In genomic region chr2:152585830-152586484, GRCh38 we compare ENCODE assay signal across 9 cellular contexts.
DNase-seq lines count a peak whose midpoint lies in the region; ATAC-seq and TF ChIP-seq lines count a peak whose summit lies in the region.
"Had no signal": no experiment of that assay in that cellular context is flagged by ENCODE, and none has a peak within 500 bp of the region (broad histone marks: within the 10 kb centered on the region; RNA-seq: fewer than 3 reads in every experiment).

No MANE protein-coding gene starts in this region.

- H3K9me3 ChIP-seq in SK-N-SH (no peaks in the 10 kb centered on the region), colonic mucosa (no peaks in the 10 kb centered on the region)

- no peaks in the 10 kb centered on the region for H4K20me1 ChIP-seq in SK-N-SH (ENCODE audit: insufficient read depth)

- intact Hi-C loops in colonic mucosa (cut with DNase I): no loop called here

- 9% methylated on average over 3 of the region's 3 CpGs for WGBS in SK-N-SH (ENCODE audit: low lambda C conversion rate)

- peaks cover 20% of the 10 kb centered on the region for H3F3A ChIP-seq in SK-N-SH (replicated peaks; ENCODE audit: insufficient read depth)

- no peaks in the 10 kb centered on the region for H3K9me2 ChIP-seq in SK-N-SH

- H3K27ac ChIP-seq in SK-N-SH (ENCODE audit: low read depth in 2 of 2, low read length in 1 of 2) (peak overlapping the region; percentile 72 to 83), colonic mucosa (no peak overlapping the region)

- DNase-seq in GM04504 (ENCODE audit: low read depth) (peak; percentile 94), SK-N-SH (peak; percentile 42), fibroblast of the aortic adventitia (ENCODE audit: low read depth) (peak; percentile 95), skeletal muscle cell (ENCODE audit: low read depth) (peak; percentile 90), colonic mucosa (no peak), activated gamma-delta T cell (lab: John Stamatoyannopoulos, UW) (no peak), middle frontal gyrus (ENCODE audit: extremely low spot score, low spot score) (no peak)
- DNase-seq: RPMI8226 had no signal

- TF ChIP-seq EP300 in SK-N-SH (IDR thresholded peaks at IDR 0.05; ENCODE audit: borderline replicate concordance in 1 of 2, low read depth in 1 of 2, low read length in 1 of 2): peak; percentile 50 to 94

- H3K4me1 ChIP-seq in SK-N-SH (ENCODE audit: control insufficient read depth in 1 of 2, insufficient read depth in 2 of 2, low read depth in 1 of 2, low read length in 1 of 2) (peaks cover 16 to 30% of the 10 kb centered on the region in 2 experiments), colonic mucosa (no peaks in the 10 kb centered on the region)

- POLR2A ChIA-PET in SK-N-SH (lab: Yijun Ruan, JAX): interaction anchor here (0.7 kb wide), 1 partner anchor 220 kb away, joined by 3 read pairs; no protein-coding TSS in a partner anchor

- 0 out of 2 replicates have a peak overlapping the region, but pooled peaks have one; percentile 3 for H3K4me2 ChIP-seq in SK-N-SH

- H3K36me3 ChIP-seq in SK-N-SH (replicated peaks in 1 of 2; ENCODE audit: control insufficient read depth in 1 of 2, insufficient read depth in 2 of 2, low read length in 1 of 2) (peaks cover 5 to 6% of the 10 kb centered on the region in 2 experiments), colonic mucosa (no peaks in the 10 kb centered on the region)

- H3K79me2 ChIP-seq in SK-N-SH (ENCODE audit: insufficient read depth): no peaks in the 10 kb centered on the region

- TF ChIP-seq CTCF in SK-N-SH (IDR thresholded peaks at IDR 0.05) (no peak), fibroblast of the aortic adventitia (IDR thresholded peaks at IDR 0.05; ENCODE audit: insufficient read depth, low read length) (no peak), colonic mucosa (IDR thresholded peaks at IDR 0.05) (no peak)

- no peak for ATAC-seq in HG02798 (IDR thresholded peaks at IDR 0.05; ENCODE audit: poor library complexity, unreplicated experiment)

- H3K27me3 ChIP-seq in SK-N-SH (ENCODE audit: insufficient read depth) (no peaks in the 10 kb centered on the region), colonic mucosa (no peaks in the 10 kb centered on the region)

- no peak overlapping the region for H2AFZ ChIP-seq in SK-N-SH (ENCODE audit: low read depth)

- CTCF ChIA-PET in SK-N-SH (lab: Yijun Ruan, JAX): no interaction called here

- H3K9ac ChIP-seq in SK-N-SH: no peak overlapping the region
- H3K9ac ChIP-seq in colonic mucosa (ENCODE audit: low read depth in 2 of 2, low read length in 2 of 2): no peak overlapping the region

- no peak for TF ChIP-seq RAD21 in SK-N-SH (IDR thresholded peaks at IDR 0.05; ENCODE audit: low read length)

- H3K4me3 ChIP-seq in SK-N-SH (ENCODE audit: low read depth in 2 of 2, low read length in 1 of 2) (no peak overlapping the region), fibroblast of the aortic adventitia (ENCODE audit: low read depth, low read length) (no peak overlapping the region), skeletal muscle cell (ENCODE audit: low read depth, low read length) (no peak overlapping the region), colonic mucosa (no peak overlapping the region)

TF ChIP-seq in SK-N-SH, 30 proteins besides CTCF, POLR2A, EP300 and RAD21:
- TF ChIP-seq FOXJ3 (CRISPR knock-in tag; IDR thresholded peaks at IDR 0.05): no peak
- TF ChIP-seq RCOR1 (IDR thresholded peaks at IDR 0.05; ENCODE audit: low read length): peak; percentile 32; the same call in 1 of the 2 replicates
- TF ChIP-seq FOSL2 (IDR thresholded peaks at IDR 0.05; ENCODE audit: borderline replicate concordance, low read depth): peak; percentile 87; the same call in 1 of the 2 replicates
- peak; percentile 65; the same call in 1 of the 2 replicates for TF ChIP-seq SIN3A (IDR thresholded peaks at IDR 0.05; ENCODE audit: borderline replicate concordance, low read depth, low read length)
- TF ChIP-seq NRF1 (IDR thresholded peaks at IDR 0.05; ENCODE audit: low read depth, low read length): no peak
- no peak for TF ChIP-seq TAF1 (IDR thresholded peaks at IDR 0.05; ENCODE audit: borderline replicate concordance, low read depth, low read length)
- TF ChIP-seq PBX3 (IDR thresholded peaks at IDR 0.05): peak; percentile 81
- peak; percentile 86 for TF ChIP-seq NFIC (IDR thresholded peaks at IDR 0.05; ENCODE audit: borderline replicate concordance)
- TF ChIP-seq YY1 (IDR thresholded peaks at IDR 0.05; ENCODE audit: low read depth): no peak
- peak; percentile 13; the same call in 1 of the 2 replicates for TF ChIP-seq MEF2A (IDR thresholded peaks at IDR 0.05; ENCODE audit: borderline replicate concordance, low read depth)
- no peak; the same call in 1 of the 2 replicates for TF ChIP-seq REST (IDR thresholded peaks at IDR 0.05; ENCODE audit: low read depth, low read length)
- TF ChIP-seq TEAD4 (IDR thresholded peaks at IDR 0.05; ENCODE audit: borderline replicate concordance, insufficient read depth): peak; percentile 71
- TF ChIP-seq IRF3 (IDR thresholded peaks at IDR 0.05; ENCODE audit: low read depth, low read length): no peak
- peak; percentile 78 for TF ChIP-seq POLR2AphosphoS5 (IDR thresholded peaks at IDR 0.05; ENCODE audit: low read depth, low read length)
- peak; percentile 97 for TF ChIP-seq JUND (IDR thresholded peaks at IDR 0.05)
- TF ChIP-seq FOXM1 (IDR thresholded peaks at IDR 0.05; ENCODE audit: low read depth): peak; percentile 77; the same call in 1 of the 2 replicates
- TF ChIP-seq EZH2phosphoT487 (IDR thresholded peaks at IDR 0.05; ENCODE audit: borderline replicate concordance, low read depth): no peak
- peak; percentile 95 for TF ChIP-seq RXRA (IDR thresholded peaks at IDR 0.05; ENCODE audit: borderline replicate concordance, low read depth)
- 0 out of 2 replicates have a peak, but pooled peaks have one; percentile 63 for TF ChIP-seq ZBTB33 (IDR thresholded peaks at IDR 0.05; ENCODE audit: borderline replicate concordance, low read depth)
- peak; percentile 98 for TF ChIP-seq TCF12 (IDR thresholded peaks at IDR 0.05)

Comparison
In these comparisons a context has a peak if more than half of its experiments do, and no peak if none do; other contexts are left out.
1. DNase-seq: peak in GM04504 (single experiment), SK-N-SH (single experiment), fibroblast of the aortic adventitia (single experiment) and skeletal muscle cell (single experiment); none in colonic mucosa (single experiment), activated gamma-delta T cell (single experiment) and middle frontal gyrus (single experiment).